In the genomic region with DNA sequence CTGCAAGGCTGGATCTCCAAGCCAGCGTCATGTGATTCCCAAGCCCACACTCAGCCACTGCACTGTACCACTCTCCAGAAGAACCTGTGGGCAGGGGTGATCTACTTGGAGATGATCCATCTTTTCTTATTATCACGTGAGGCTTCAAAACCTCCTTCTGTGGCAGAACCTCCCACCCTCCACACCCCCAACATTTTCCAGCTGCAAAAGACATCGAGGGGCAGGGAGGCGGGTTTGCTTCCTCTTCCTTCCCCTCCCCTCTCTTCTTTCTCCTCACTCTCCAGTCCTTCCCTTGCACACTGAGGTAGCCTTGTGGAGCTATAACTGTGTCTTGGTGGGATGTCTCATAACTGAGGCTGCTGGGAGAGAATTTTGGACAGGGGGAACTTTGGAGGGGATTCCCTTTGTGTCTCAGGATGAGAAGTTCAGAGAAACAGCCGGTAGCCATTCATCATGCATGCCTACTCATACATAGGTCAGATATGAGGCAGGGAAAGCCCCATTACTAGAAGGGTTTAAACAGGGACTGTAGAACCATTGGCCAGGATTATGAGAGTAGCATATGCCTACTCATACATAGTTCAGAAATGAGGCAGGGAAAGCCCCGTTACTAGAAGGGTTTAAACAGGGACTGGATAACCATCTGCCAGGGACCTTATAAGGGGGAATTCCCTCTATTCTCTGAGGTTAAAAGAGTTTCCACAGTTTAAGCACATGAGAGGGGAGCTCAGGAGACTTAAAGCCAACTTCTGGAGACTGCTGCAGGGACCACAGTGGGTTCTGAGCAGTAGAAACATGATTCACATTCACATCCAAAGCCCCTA, we compare ENCODE assay signal across 9 cellular contexts.
A peak's percentile ranks its signal among the peaks of the same experiment; 100 is the strongest.
DNase-seq lines count a peak whose midpoint lies in the region; ATAC-seq, FAIRE-seq and TF ChIP-seq lines count a peak whose summit lies in the region.
"Had no signal": no experiment of that assay in that cellular context is flagged by ENCODE, and none has a peak within 500 bp of the region (broad histone marks: within the 10 kb centered on the region; RNA-seq: fewer than 3 reads in every experiment).

No MANE protein-coding gene starts in this region.

- ATAC-seq in GM18861 (IDR thresholded peaks at IDR 0.05; ENCODE audit: unreplicated experiment) (peak; percentile 65), GM21529 (IDR thresholded peaks at IDR 0.05; ENCODE audit: unreplicated experiment) (peak; percentile 76), HG03558 (IDR thresholded peaks at IDR 0.05; ENCODE audit: extremely low read depth, unreplicated experiment) (peak; percentile 73), lung (ENCODE audit: insufficient read depth, low FRiP score) (peak; percentile 38)

- TF ChIP-seq CTCF in lung (IDR thresholded peaks at IDR 0.05; ENCODE audit: control extremely low read depth, extremely low read depth) = no peak

- H3K27ac ChIP-seq in lung (ENCODE audit: low read depth in 1 of 2, low read length in 1 of 2) = no peak overlapping the region
- H3K27ac ChIP-seq: skin epidermis had no signal

- peaks cover 0 to 6% of the 10 kb centered on the region in 2 donors for H3K9me3 ChIP-seq in lung (ENCODE audit: control insufficient read depth in 2 of 2, insufficient read depth in 1 of 2, low read length in 1 of 2)

- FAIRE-seq in frontal cortex (lab: Jason Lieb, UNC) = no peak

- intact Hi-C loops in posterior vena cava (cut with DNase I) = no loop called here

- WGBS in lung, 2 donors = 56 to 65% methylated on average over 6 of the region's 6 CpGs

- H3K4me1 ChIP-seq in lung (ENCODE audit: control insufficient read depth in 2 of 2, insufficient read depth in 2 of 2, low read length in 2 of 2) = peaks cover 0 to 7% of the 10 kb centered on the region in 2 donors

- H3K4me3 ChIP-seq in lung = no peak overlapping the region
- H3K4me3 ChIP-seq: skin epidermis had no signal

- no peaks in the 10 kb centered on the region for H3K27me3 ChIP-seq in lung (ENCODE audit: control insufficient read depth, insufficient read depth)

- no peaks in the 10 kb centered on the region for H3K36me3 ChIP-seq in lung (ENCODE audit: control insufficient read depth in 2 of 2, insufficient read depth in 2 of 2, low read length in 2 of 2)

- DNase-seq in lung (ENCODE audit: low spot score) (no peak), COLO829 (ENCODE audit: low spot score) (no peak), G401 (ENCODE audit: low spot score) (no peak), frontal cortex (ENCODE audit: low spot score in 2 of 2) (no peak), posterior vena cava (ENCODE audit: low spot score) (no peak)

- in situ Hi-C loops in G401 (cut with HindIII; ENCODE audit: low sequenced_read_pairs) = no loop called here
